In the genomic region with DNA sequence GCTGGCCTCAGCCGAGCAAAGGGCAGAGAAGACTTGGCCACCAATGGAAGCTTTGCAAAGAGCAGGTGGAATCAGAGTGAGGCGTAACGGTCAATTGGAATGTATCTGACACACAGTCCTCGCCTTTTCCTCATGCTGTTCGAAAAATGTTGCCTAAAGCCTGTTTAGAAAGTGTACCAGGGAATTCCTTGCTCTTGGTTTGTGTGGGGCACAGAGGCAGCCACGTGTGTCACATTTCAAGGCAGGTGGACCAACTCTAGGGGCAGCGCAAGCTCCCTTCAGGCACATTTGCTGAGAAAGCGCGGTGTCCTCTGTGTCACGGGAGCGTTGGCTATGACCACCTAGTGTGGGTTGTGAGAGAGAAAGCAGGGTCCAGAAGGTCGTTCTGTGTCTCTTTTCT, we compare ENCODE assay signal across 20 cellular contexts.
DNase-seq lines count a peak whose midpoint lies in the region; ATAC-seq and TF ChIP-seq lines count a peak whose summit lies in the region.
"Had no signal": no experiment of that assay in that cellular context is flagged by ENCODE, and none has a peak within 500 bp of the region (broad histone marks: within the 10 kb centered on the region; RNA-seq: fewer than 3 reads in every experiment).

No MANE protein-coding gene starts in this region.

- peak overlapping the region; percentile 44 to 94 (median 77) for H3K27ac Mint-ChIP-seq in nephron
- H3K27ac Mint-ChIP-seq in stimulated activated naive CD8-positive, alpha-beta T cell treated with anti-CD3 and anti-CD28 coated beads, Interleukin-15, amount 100 ng/mL, for 72 hours = no peak overlapping the region
- H3K27ac Mint-ChIP-seq: CD4-positive, alpha-beta memory T cell had no signal

- ATAC-seq in HG03565 (IDR thresholded peaks at IDR 0.05; ENCODE audit: unreplicated experiment) = no peak
- ATAC-seq in stimulated activated naive CD8-positive, alpha-beta T cell treated with anti-CD3 and anti-CD28 coated beads, Interleukin-15, amount 100 ng/mL, for 72 hours = no peak
- ATAC-seq: GM12878, HCT116 had no signal

- H3K4me1 Mint-ChIP-seq in nephron = peaks cover 77% of the 10 kb centered on the region
- H3K4me1 Mint-ChIP-seq in stimulated activated naive CD8-positive, alpha-beta T cell treated with anti-CD3 and anti-CD28 coated beads, Interleukin-15, amount 100 ng/mL, for 72 hours = peaks cover 24% of the 10 kb centered on the region
- H3K4me1 Mint-ChIP-seq: CD4-positive, alpha-beta memory T cell had no signal

- H3K36me3 Mint-ChIP-seq in nephron (ENCODE audit: low read depth) = peaks cover 7% of the 10 kb centered on the region
- H3K36me3 Mint-ChIP-seq: CD4-positive, alpha-beta memory T cell had no signal

- peaks cover 1% of the 10 kb centered on the region for H3K27me3 Mint-ChIP-seq in nephron (ENCODE audit: low read depth)
- peaks cover 12% of the 10 kb centered on the region for H3K27me3 Mint-ChIP-seq in stimulated activated naive CD8-positive, alpha-beta T cell treated with anti-CD3 and anti-CD28 coated beads, Interleukin-15, amount 100 ng/mL, for 72 hours

- DNase-seq in islet precursor cell (peak; percentile 42), NCI-H82 (lab: John Stamatoyannopoulos, UW) (no peak)
- DNase-seq in stimulated activated naive CD8-positive, alpha-beta T cell treated with anti-CD3 and anti-CD28 coated beads, Interleukin-15, amount 100 ng/mL, for 72 hours = no peak
- DNase-seq: CD4-positive, alpha-beta memory T cell; DND-41; GOT3; Karpas-422; NCI-H187; NCI-H2227 treated with DMSO at 0.1 percent for 48 hours; NCI-H510A; PC-9; RPMI8226; SIG-M5; SK-N-SH had no signal

- no peak overlapping the region for H3K4me3 Mint-ChIP-seq in nephron
- no peak overlapping the region for H3K4me3 Mint-ChIP-seq in stimulated activated naive CD8-positive, alpha-beta T cell treated with anti-CD3 and anti-CD28 coated beads, Interleukin-15, amount 100 ng/mL, for 72 hours
- H3K4me3 Mint-ChIP-seq: CD4-positive, alpha-beta memory T cell had no signal

- H3K27ac ChIP-seq in angular gyrus (ENCODE audit: low read depth, low read length) (peak overlapping the region; percentile 98), temporal lobe (ENCODE audit: low read depth, low read length) (peak overlapping the region; percentile 98)
- H3K27ac ChIP-seq: PC-9 had no signal

- no peak for TF ChIP-seq CTCF in nephron (IDR thresholded peaks at IDR 0.05; ENCODE audit: unreplicated experiment in 3 of 3)

- H3K9me3 Mint-ChIP-seq in nephron = peaks cover 6% of the 10 kb centered on the region
- H3K9me3 Mint-ChIP-seq in stimulated activated naive CD8-positive, alpha-beta T cell treated with anti-CD3 and anti-CD28 coated beads, Interleukin-15, amount 100 ng/mL, for 72 hours = peaks cover 5 to 7% of the 10 kb centered on the region in 2 donors

Comparison
In these comparisons a context has a peak if more than half of its experiments do, and no peak if none do; other contexts are left out.
1. H3K27ac Mint-ChIP-seq: peak in nephron (3 of 3); none in stimulated activated naive CD8-positive, alpha-beta T cell treated with anti-CD3 and anti-CD28 coated beads, Interleukin-15, amount 100 ng/mL, for 72 hours (0 of 2).